13 cellular contexts compared by ENCODE assay signal in genomic region chr9:107142430-107142829, GRCh38.
DNase-seq lines count a peak whose midpoint lies in the region; ATAC-seq, FAIRE-seq and TF ChIP-seq lines count a peak whose summit lies in the region.
"Had no signal": no experiment of that assay in that cellular context is flagged by ENCODE, and none has a peak within 500 bp of the region (broad histone marks: within the 10 kb centered on the region; RNA-seq: fewer than 3 reads in every experiment).

No MANE protein-coding gene starts in this region.

- no peak for TF ChIP-seq POLR2A in H1 (IDR thresholded peaks at IDR 0.05; ENCODE audit: control extremely low read depth in 1 of 2, low read depth in 2 of 2, low read length in 2 of 2)

- no peak overlapping the region for H3K14ac ChIP-seq in H1 (ENCODE audit: insufficient read length)

- H3K4me3 ChIP-seq in H1 (ENCODE audit: extremely low read depth in 1 of 4, insufficient read depth in 2 of 4, low read depth in 3 of 4, low read length in 4 of 4) (no peak overlapping the region), mucosa of descending colon (no peak overlapping the region), thoracic aorta (peak overlapping the region; percentile 6)
- H3K4me3 ChIP-seq in naive thymus-derived CD4-positive, alpha-beta T cell (ENCODE audit: low read length): no peak overlapping the region
- H3K4me3 ChIP-seq: Peyer's patch had no signal

- CTCF ChIA-PET in H1 (lab: Charles Lee; ENCODE audit: partially characterized antibody): interaction anchor here (1.0 to 9.9 kb wide), 10 partner anchors 9 to 199 kb away, joined by 3 to 109 read pairs (median 4); no protein-coding TSS in a partner anchor
- CTCF ChIA-PET in naive thymus-derived CD4-positive, alpha-beta T cell (lab: Charles Lee): no interaction called here

- H2AK5ac ChIP-seq in H1 (ENCODE audit: low read depth, low read length): no peak overlapping the region

- no peaks in the 10 kb centered on the region for H3K4me1 ChIP-seq in H1 (replicated peaks in 1 of 4; ENCODE audit: control insufficient read depth in 3 of 4, insufficient read depth in 4 of 4, low read length in 3 of 4)
- H3K4me1 ChIP-seq in mucosa of descending colon (ENCODE audit: low read depth): peaks cover 9% of the 10 kb centered on the region
- peaks cover 25 to 71% of the 10 kb centered on the region in 2 donors for H3K4me1 ChIP-seq in thoracic aorta (ENCODE audit: control insufficient read depth in 1 of 2, low read depth in 2 of 2)
- H3K4me1 ChIP-seq in naive thymus-derived CD4-positive, alpha-beta T cell (ENCODE audit: control insufficient read depth in 2 of 2, insufficient read depth in 2 of 2, low read length in 2 of 2): no peaks in the 10 kb centered on the region

- no peaks in the 10 kb centered on the region for H3K27me3 ChIP-seq in H1 (replicated peaks in 1 of 4; ENCODE audit: control insufficient read depth in 3 of 4, extremely low read depth in 1 of 4, insufficient read depth in 3 of 4, low read length in 3 of 4)
- H3K27me3 ChIP-seq in thoracic aorta (replicated peaks; ENCODE audit: insufficient read depth): no peaks in the 10 kb centered on the region
- no peaks in the 10 kb centered on the region for H3K27me3 ChIP-seq in naive thymus-derived CD4-positive, alpha-beta T cell (ENCODE audit: control insufficient read depth in 2 of 2, insufficient read depth in 2 of 2, low read length in 2 of 2)
- H3K27me3 ChIP-seq: Peyer's patch had no signal

- no peak overlapping the region for H2BK120ac ChIP-seq in H1 (replicated peaks; ENCODE audit: low read depth, low read length)

- peak overlapping the region; percentile 7; the same call in 1 of the 2 replicates for H2AFZ ChIP-seq in H1 (ENCODE audit: low read length)

- H3K23ac ChIP-seq in H1 (ENCODE audit: insufficient read length): no peak overlapping the region

- POLR2A ChIA-PET in H1 (lab: Charles Lee; ENCODE audit: partially characterized antibody): interaction anchor here (0.6 kb wide), 1 partner anchor 191 kb away, joined by 3 read pairs; no protein-coding TSS in a partner anchor
- POLR2A ChIA-PET in naive thymus-derived CD4-positive, alpha-beta T cell (lab: Charles Lee): no interaction called here

- no peaks in the 10 kb centered on the region for H3K4me1 Mint-ChIP-seq in naive thymus-derived CD4-positive, alpha-beta T cell

- no peaks in the 10 kb centered on the region for H3K36me3 ChIP-seq in H1 (ENCODE audit: control insufficient read depth in 2 of 4, insufficient read depth in 4 of 4, low read length in 3 of 4)
- H3K36me3 ChIP-seq in mucosa of descending colon (ENCODE audit: low read depth): no peaks in the 10 kb centered on the region
- H3K36me3 ChIP-seq in thoracic aorta: no peaks in the 10 kb centered on the region
- H3K36me3 ChIP-seq in naive thymus-derived CD4-positive, alpha-beta T cell (ENCODE audit: control insufficient read depth in 2 of 3, insufficient read depth in 3 of 3, low read length in 3 of 3): no peaks in the 10 kb centered on the region
- H3K36me3 ChIP-seq: Peyer's patch had no signal

- H3K27ac Mint-ChIP-seq in naive thymus-derived CD4-positive, alpha-beta T cell: no peak overlapping the region
- H3K27ac Mint-ChIP-seq: CD8-positive, alpha-beta T cell had no signal

- H2BK20ac ChIP-seq in H1 (ENCODE audit: low read length): no peak overlapping the region

- no peaks in the 10 kb centered on the region for H3K9me3 ChIP-seq in H1 (ENCODE audit: insufficient read depth in 2 of 2, low read depth in 1 of 2, low read length in 1 of 2)
- no peaks in the 10 kb centered on the region for H3K9me3 ChIP-seq in mucosa of descending colon
- H3K9me3 ChIP-seq in thoracic aorta: no peaks in the 10 kb centered on the region
- H3K9me3 ChIP-seq in naive thymus-derived CD4-positive, alpha-beta T cell (ENCODE audit: control insufficient read depth in 2 of 3, low read length in 3 of 3): no peaks in the 10 kb centered on the region
- H3K9me3 ChIP-seq: Peyer's patch had no signal

- no peak for TF ChIP-seq EP300 in H1 (IDR thresholded peaks at IDR 0.05; ENCODE audit: borderline replicate concordance in 1 of 2, low read depth in 2 of 2, low read length in 2 of 2)

- no peaks in the 10 kb centered on the region for H4K20me1 ChIP-seq in H1 (replicated peaks in 1 of 2; ENCODE audit: control insufficient read depth in 1 of 2, insufficient read depth in 2 of 2, low read length in 2 of 2)

- no peak overlapping the region for H3K56ac ChIP-seq in H1 (replicated peaks; ENCODE audit: insufficient read length, low read depth, low read length)

- WGBS in H1 (ENCODE audit: extremely low coverage in 1 of 2, insufficient coverage in 1 of 2, insufficient read length in 1 of 2, insufficient replicate concordance in 2 of 2, low coverage in 1 of 2, low lambda C conversion rate in 2 of 2, missing lambda C conversion rate in 1 of 2), 2 experiments: 93% methylated on average over 1 of the region's 1 CpG; no CpG with 5 or more reads in 1 of the 2 experiments

- H4K8ac ChIP-seq in H1 (ENCODE audit: extremely low read depth, insufficient read depth, low read length): no peak overlapping the region

- H3K9ac ChIP-seq in H1 (replicated peaks in 1 of 4; ENCODE audit: extremely low read depth in 1 of 4, low read depth in 3 of 4, low read length in 3 of 4): no peak overlapping the region

- H3K79me2 ChIP-seq in H1 (ENCODE audit: control insufficient read depth in 1 of 2, insufficient read depth in 2 of 2, low read length in 2 of 2): no peaks in the 10 kb centered on the region

- H2BK15ac ChIP-seq in H1 (ENCODE audit: low read length): no peak overlapping the region

- no peak for TF ChIP-seq RAD21 in H1 (IDR thresholded peaks at IDR 0.05 in 1 of 2, conservative IDR thresholded peaks at IDR 0.05 in 1 of 2; ENCODE audit: low read depth in 2 of 2, low read length in 2 of 2)

- H2BK12ac ChIP-seq in H1 (ENCODE audit: low read depth, low read length): no peak overlapping the region

- no peaks in the 10 kb centered on the region for H3K36me3 Mint-ChIP-seq in naive thymus-derived CD4-positive, alpha-beta T cell
- H3K36me3 Mint-ChIP-seq: CD8-positive, alpha-beta T cell had no signal

- H3K18ac ChIP-seq in H1 (ENCODE audit: extremely low read depth, low read length): no peak overlapping the region

- H3K9me3 Mint-ChIP-seq in naive thymus-derived CD4-positive, alpha-beta T cell: peaks cover 0 to 3% (median 0%) of the 10 kb centered on the region in 11 donors
- H3K9me3 Mint-ChIP-seq: CD8-positive, alpha-beta T cell had no signal

- TF ChIP-seq CTCF in H1 (IDR thresholded peaks at IDR 0.05; ENCODE audit: control extremely low read depth in 1 of 3, insufficient read depth in 1 of 3, low read depth in 1 of 3, low read length in 3 of 3) (no peak), mucosa of descending colon (IDR thresholded peaks at IDR 0.05) (no peak), thoracic aorta (IDR thresholded peaks at IDR 0.05) (no peak)

- DNase-seq in NCI-H69 (lab: John Stamatoyannopoulos, UW) (peak; percentile 17), H1 (ENCODE audit: low read depth in 1 of 2, low spot score in 2 of 2) (no peak), mucosa of descending colon (peak in 1 of 3 donors; percentile 51), thoracic aorta (ENCODE audit: low spot score) (no peak), DMS 273 (lab: John Stamatoyannopoulos, UW; ENCODE audit: unreplicated experiment) (no peak)
- no peak for DNase-seq in naive thymus-derived CD4-positive, alpha-beta T cell
- DNase-seq: CD8-positive, alpha-beta T cell; DMS 273 treated with DMSO at 0.1 percent for 48 hours; H7; NCI-H1930; Peyer's patch; SHP77 treated with DMSO at 0.1 percent for 48 hours had no signal

- H3K27ac ChIP-seq in H1 (ENCODE audit: low read depth, low read length) (no peak overlapping the region), thoracic aorta (peak overlapping the region; percentile 61 to 89)
- no peak overlapping the region for H3K27ac ChIP-seq in naive thymus-derived CD4-positive, alpha-beta T cell (ENCODE audit: low read depth, low read length)

- no peaks in the 10 kb centered on the region for H3K23me2 ChIP-seq in H1 (ENCODE audit: low read depth, low read length)

- peaks cover 14 to 37% (median 24%) of the 10 kb centered on the region in 5 donors for H3K27me3 Mint-ChIP-seq in naive thymus-derived CD4-positive, alpha-beta T cell

- FAIRE-seq in H1 (lab: Jason Lieb, UNC): no peak

- H4K91ac ChIP-seq in H1 (replicated peaks; ENCODE audit: insufficient read length, low read length): no peak overlapping the region

- H2BK5ac ChIP-seq in H1 (ENCODE audit: low read depth, low read length): no peak overlapping the region

- ATAC-seq in mucosa of descending colon: peak; percentile 41
- ATAC-seq in thoracic aorta (ENCODE audit: insufficient number of reproducible peaks, low FRiP score, low read depth): no peak
- no peak for ATAC-seq in HG02870 (IDR thresholded peaks at IDR 0.05; ENCODE audit: unreplicated experiment)
- ATAC-seq in naive thymus-derived CD4-positive, alpha-beta T cell: no peak
- ATAC-seq: CD8-positive, alpha-beta T cell had no signal

- no peak overlapping the region for H4K5ac ChIP-seq in H1 (ENCODE audit: insufficient read length, low read depth, low read length)

- intact Hi-C loops in mucosa of descending colon (cut with DNase I, micrococcal nuclease): no loop called here
- intact Hi-C loops in naive thymus-derived CD4-positive, alpha-beta T cell (cut with micrococcal nuclease): no loop called here

- H3K79me1 ChIP-seq in H1 (ENCODE audit: low read depth, low read length): no peaks in the 10 kb centered on the region

- H3K4me3 Mint-ChIP-seq in naive thymus-derived CD4-positive, alpha-beta T cell: no peak overlapping the region
- H3K4me3 Mint-ChIP-seq: CD8-positive, alpha-beta T cell had no signal

- no peak overlapping the region for H3K4ac ChIP-seq in H1 (replicated peaks; ENCODE audit: insufficient read length, low read depth, low read length)

- no peak overlapping the region for H3K4me2 ChIP-seq in H1 (ENCODE audit: insufficient read depth in 1 of 2, low read depth in 2 of 2, low read length in 2 of 2)

TF ChIP-seq in H1, 55 proteins besides CTCF, POLR2A, EP300 and RAD21 (continues in another document):
- TF ChIP-seq CBX5 (IDR thresholded peaks at IDR 0.05; ENCODE audit: low read depth, low read length) (no peak), JUND (IDR thresholded peaks at IDR 0.05; ENCODE audit: low read length) (no peak), BACH1 (IDR thresholded peaks at IDR 0.05; ENCODE audit: low read length) (no peak), GTF2F1 (IDR thresholded peaks at IDR 0.05; ENCODE audit: borderline replicate concordance, low read depth, low read length) (no peak), ZNF274 (IDR thresholded peaks at IDR 0.05; ENCODE audit: borderline replicate concordance, extremely low read depth, low read length) (no peak), SAP30 (IDR thresholded peaks at IDR 0.05; ENCODE audit: insufficient read depth, insufficient replicate concordance, low read length) (no peak), CHD2 (IDR thresholded peaks at IDR 0.05; ENCODE audit: low read length) (no peak), RFX5 (IDR thresholded peaks at IDR 0.05; ENCODE audit: borderline replicate concordance, low read depth, low read length) (no peak), NRF1 (IDR thresholded peaks at IDR 0.05; ENCODE audit: low read depth, low read length) (no peak), EGR1 (IDR thresholded peaks at IDR 0.05; ENCODE audit: borderline replicate concordance, low read depth, low read length) (no peak), SIN3A (conservative IDR thresholded peaks at IDR 0.05 in 1 of 2, IDR thresholded peaks at IDR 0.05 in 1 of 2; ENCODE audit: low read depth in 1 of 2, low read length in 2 of 2) (no peak)

Comparison
In these comparisons a context has a peak if more than half of its experiments do, and no peak if none do; other contexts are left out.
1. H3K27ac ChIP-seq: peak in thoracic aorta (2 of 2); none in H1 (single experiment) and naive thymus-derived CD4-positive, alpha-beta T cell (single experiment).